In genomic region chr4:175947117-175947722, GRCh38 we compare ENCODE assay signal across 8 cellular contexts.
DNase-seq lines count a peak whose midpoint lies in the region; ATAC-seq and TF ChIP-seq lines count a peak whose summit lies in the region.

No MANE protein-coding gene starts in this region.

- peak overlapping the region; percentile 68 to 89 (median 86) for H3K27ac Mint-ChIP-seq in CD14-positive monocyte
- no peak overlapping the region for H3K27ac Mint-ChIP-seq in activated T-helper 1 cell treated with anti-CD3 and anti-CD28 coated beads, Interleukin-12 subunit alpha, Interleukin-12 subunit beta, Interleukin-2, Interleukin-4 antibody, amounts not matched to agents 30 ng/mL and 10 ng/mL and 1 ng/mL, durations not matched to agents 14 hours and 24 hours and 36 hours

- intact Hi-C loops in CD14-positive monocyte (cut with micrococcal nuclease): no loop called here
- intact Hi-C loops in upper lobe of right lung (cut with DNase I): no loop called here
- intact Hi-C loops in ovary (cut with DNase I): no loop called here
- intact Hi-C loops in activated T-helper 1 cell treated with anti-CD3 and anti-CD28 coated beads, Interleukin-12 subunit alpha, Interleukin-12 subunit beta, Interleukin-2, Interleukin-4 antibody, amounts not matched to agents 30 ng/mL and 10 ng/mL and 1 ng/mL, durations not matched to agents 14 hours and 24 hours and 36 hours (cut with micrococcal nuclease): loop anchor here (1.0 to 10.0 kb wide), 4 partner anchors 118 to 394 kb away; partner anchors contain the start of genes SPATA4 and WDR17

- TF ChIP-seq POLR2A in ovary (IDR thresholded peaks at IDR 0.05): no peak

- H3K36me3 ChIP-seq in upper lobe of right lung (no peaks in the 10 kb centered on the region), ovary (no peaks in the 10 kb centered on the region)

- H3K4me1 ChIP-seq in foreskin keratinocyte: no peaks in the 10 kb centered on the region
- H3K4me1 ChIP-seq in upper lobe of right lung: no peaks in the 10 kb centered on the region
- H3K4me1 ChIP-seq in ovary (ENCODE audit: insufficient read depth): no peaks in the 10 kb centered on the region

- ATAC-seq in GM21619 (IDR thresholded peaks at IDR 0.05; ENCODE audit: unreplicated experiment) (peak; percentile 50), foreskin keratinocyte (no peak), upper lobe of right lung (no peak)

- WGBS in ovary, 3 donors: 1 to 4% (median 3%) methylated on average over 4 of the region's 4 CpGs

- H3K27me3 ChIP-seq in foreskin keratinocyte (no peaks in the 10 kb centered on the region), upper lobe of right lung (no peaks in the 10 kb centered on the region), ovary (no peaks in the 10 kb centered on the region)

- H3K27me3 Mint-ChIP-seq in CD14-positive monocyte (ENCODE audit: low read depth in 3 of 3): peaks cover 0 to 4% (median 1%) of the 10 kb centered on the region in 3 donors
- peaks cover 9% of the 10 kb centered on the region for H3K27me3 Mint-ChIP-seq in activated T-helper 1 cell treated with anti-CD3 and anti-CD28 coated beads, Interleukin-12 subunit alpha, Interleukin-12 subunit beta, Interleukin-2, Interleukin-4 antibody, amounts not matched to agents 30 ng/mL and 10 ng/mL and 1 ng/mL, durations not matched to agents 14 hours and 24 hours and 36 hours (ENCODE audit: insufficient read depth)

- peaks cover 0 to 1% (median 0%) of the 10 kb centered on the region in 7 donors for H3K9me3 Mint-ChIP-seq in CD14-positive monocyte
- no peaks in the 10 kb centered on the region for H3K9me3 Mint-ChIP-seq in activated T-helper 1 cell treated with anti-CD3 and anti-CD28 coated beads, Interleukin-12 subunit alpha, Interleukin-12 subunit beta, Interleukin-2, Interleukin-4 antibody, amounts not matched to agents 30 ng/mL and 10 ng/mL and 1 ng/mL, durations not matched to agents 14 hours and 24 hours and 36 hours

- in situ Hi-C loops in SK-MEL-5 (cut with HindIII; ENCODE audit: low pct_unique_long_range_greater_than_20kb, low sequenced_read_pairs): no loop called here

- no peak for TF ChIP-seq EP300 in ovary (IDR thresholded peaks at IDR 0.05)

- no peaks in the 10 kb centered on the region for H3K36me3 Mint-ChIP-seq in CD14-positive monocyte
- H3K36me3 Mint-ChIP-seq in activated T-helper 1 cell treated with anti-CD3 and anti-CD28 coated beads, Interleukin-12 subunit alpha, Interleukin-12 subunit beta, Interleukin-2, Interleukin-4 antibody, amounts not matched to agents 30 ng/mL and 10 ng/mL and 1 ng/mL, durations not matched to agents 14 hours and 24 hours and 36 hours (ENCODE audit: low read depth): no peaks in the 10 kb centered on the region

- peak; percentile 91 for TF ChIP-seq CTCF in CD14-positive monocyte (IDR thresholded peaks at IDR 0.05)
- peak; percentile 68 for TF ChIP-seq CTCF in foreskin keratinocyte (conservative IDR thresholded peaks at IDR 0.05)
- TF ChIP-seq CTCF in upper lobe of right lung (IDR thresholded peaks at IDR 0.05): peak; percentile 77
- TF ChIP-seq CTCF in ovary (IDR thresholded peaks at IDR 0.05): peak in 1 of 3 donors; percentile 11

- peak overlapping the region; percentile 86 to 97 for H3K4me3 Mint-ChIP-seq in CD14-positive monocyte
- H3K4me3 Mint-ChIP-seq in activated T-helper 1 cell treated with anti-CD3 and anti-CD28 coated beads, Interleukin-12 subunit alpha, Interleukin-12 subunit beta, Interleukin-2, Interleukin-4 antibody, amounts not matched to agents 30 ng/mL and 10 ng/mL and 1 ng/mL, durations not matched to agents 14 hours and 24 hours and 36 hours: no peak overlapping the region

- peaks cover 7% of the 10 kb centered on the region for H3K4me1 Mint-ChIP-seq in CD14-positive monocyte
- H3K4me1 Mint-ChIP-seq in activated T-helper 1 cell treated with anti-CD3 and anti-CD28 coated beads, Interleukin-12 subunit alpha, Interleukin-12 subunit beta, Interleukin-2, Interleukin-4 antibody, amounts not matched to agents 30 ng/mL and 10 ng/mL and 1 ng/mL, durations not matched to agents 14 hours and 24 hours and 36 hours (ENCODE audit: low read depth): peaks cover 8% of the 10 kb centered on the region

- H3K27ac ChIP-seq in foreskin keratinocyte: no peak overlapping the region
- no peak overlapping the region for H3K27ac ChIP-seq in upper lobe of right lung
- H3K27ac ChIP-seq in ovary: no peak overlapping the region

- H3K9me3 ChIP-seq in upper lobe of right lung: no peaks in the 10 kb centered on the region
- H3K9me3 ChIP-seq in ovary: no peaks in the 10 kb centered on the region

- H3K4me3 ChIP-seq in upper lobe of right lung (peak overlapping the region; percentile 29), ovary (no peak overlapping the region)

- no peak for DNase-seq in CD14-positive monocyte (ENCODE audit: low spot score)
- peak; percentile 55 for DNase-seq in SK-MEL-5 (ENCODE audit: low read depth, low spot score)
- DNase-seq in foreskin keratinocyte: peak in 1 of 2 donors; percentile 10
- DNase-seq in upper lobe of right lung: no peak
- no peak for DNase-seq in ovary
- DNase-seq in activated T-helper 1 cell treated with anti-CD3 and anti-CD28 coated beads, Interleukin-12 subunit alpha, Interleukin-12 subunit beta, Interleukin-2, Interleukin-4 antibody, amounts not matched to agents 30 ng/mL and 10 ng/mL and 1 ng/mL, durations not matched to agents 14 hours and 24 hours and 36 hours (ENCODE audit: low spot score): no peak
- no peak for DNase-seq in activated CD8-positive, alpha-beta memory T cell treated with anti-CD3 and anti-CD28 coated beads for 24 hours
